9 cellular contexts compared by ENCODE assay signal in the genomic region with DNA sequence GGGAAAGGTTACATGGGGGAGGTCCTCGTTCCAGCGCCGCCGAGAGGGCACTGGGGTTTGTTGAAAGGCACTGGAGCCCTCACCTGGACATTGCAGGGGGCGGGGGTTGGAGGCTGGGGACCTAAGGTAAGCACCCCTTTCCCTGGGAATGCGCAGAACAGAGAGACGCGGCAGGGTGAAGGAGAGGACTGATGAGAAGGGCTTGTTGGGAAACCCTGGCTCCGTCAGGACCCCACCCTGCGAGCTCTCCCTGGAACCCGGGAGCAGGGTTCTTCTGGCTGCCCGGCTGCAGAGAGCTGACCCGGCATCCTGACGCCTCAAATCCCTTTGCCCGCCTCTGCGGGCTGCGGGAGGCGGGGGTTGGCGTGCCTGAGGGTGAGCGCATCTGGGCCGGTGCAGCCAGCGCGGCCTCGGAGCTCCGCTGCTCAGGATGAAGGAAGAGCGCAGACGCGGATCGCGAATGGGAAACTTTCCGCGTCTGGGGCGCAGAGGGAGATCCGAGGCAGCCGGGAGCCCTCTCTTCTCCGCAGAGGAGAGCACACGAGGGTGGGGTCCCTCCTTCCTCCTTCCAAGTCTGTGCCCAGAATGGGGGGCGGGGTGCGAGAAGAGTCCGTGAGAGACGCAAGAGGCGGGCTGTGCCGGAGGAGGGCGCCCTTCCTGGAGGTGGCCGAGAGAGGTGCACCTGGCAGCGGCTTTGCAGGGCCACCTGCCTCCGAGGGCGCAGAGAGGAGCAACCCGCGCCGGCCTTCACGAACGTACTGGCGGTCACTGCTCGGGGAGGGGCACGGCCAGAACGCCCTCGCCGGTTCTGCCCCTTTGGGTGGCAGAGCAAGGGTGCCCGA. TPM values are rescaled to one million over a fixed set of nuclear protein-coding genes. Genes with fewer than 3 reads are reported as not detected.
A peak's percentile ranks its signal among the peaks of the same experiment; 100 is the strongest.
DNase-seq lines count a peak whose midpoint lies in the region; ATAC-seq and TF ChIP-seq lines count a peak whose summit lies in the region.
"Had no signal": no experiment of that assay in that cellular context is flagged by ENCODE, and none has a peak within 500 bp of the region (broad histone marks: within the 10 kb centered on the region; RNA-seq: fewer than 3 reads in every experiment).

No MANE protein-coding gene starts in this region.

- 2% methylated on average over 22 of the region's 60 CpGs for WGBS in suprapubic skin

- DNase-seq in Right ventricle myocardium inferior (ENCODE audit: missing footprints) (peak; percentile 78), cardiac septum (ENCODE audit: low spot score) (no peak), anterior cingulate cortex (lab: John Stamatoyannopoulos, UW) (peak in 51 of 58 donors; percentile 16 to 73 (median 46)), kidney epithelial cell (ENCODE audit: low read depth) (no peak), suprapubic skin (ENCODE audit: low spot score in 2 of 2) (no peak), GOT3 (lab: John Stamatoyannopoulos, UW) (no peak), natural killer cell (no peak), CD14-positive monocyte (ENCODE audit: low spot score) (no peak)
- DNase-seq: naive B cell had no signal

- H3K9me3 ChIP-seq in suprapubic skin: no peaks in the 10 kb centered on the region

- no peak overlapping the region for H3K27ac ChIP-seq in suprapubic skin

- TF ChIP-seq POLR2A in suprapubic skin (IDR thresholded peaks at IDR 0.05): no peak

- H3K27me3 Mint-ChIP-seq in natural killer cell (ENCODE audit: low read depth in 2 of 2): peaks cover 45 to 54% of the 10 kb centered on the region in 2 donors
- peaks cover 70 to 77% (median 75%) of the 10 kb centered on the region in 3 donors for H3K27me3 Mint-ChIP-seq in CD14-positive monocyte (ENCODE audit: low read depth in 3 of 3)

- H3K9me3 Mint-ChIP-seq in natural killer cell (no peaks in the 10 kb centered on the region), CD14-positive monocyte (peaks cover 0 to 13% (median 9%) of the 10 kb centered on the region in 7 donors)

- ATAC-seq in Right ventricle myocardium inferior: peak; percentile 62
- no peak for ATAC-seq in natural killer cell

- no peaks in the 10 kb centered on the region for H3K36me3 Mint-ChIP-seq in natural killer cell
- H3K36me3 Mint-ChIP-seq in CD14-positive monocyte: no peaks in the 10 kb centered on the region

- H3K36me3 ChIP-seq in kidney epithelial cell (ENCODE audit: control insufficient read depth, insufficient read depth, low read length) (no peaks in the 10 kb centered on the region), suprapubic skin (no peaks in the 10 kb centered on the region)

- intact Hi-C loops in Right ventricle myocardium inferior (cut with DNase I) (no loop called here), cardiac septum (cut with DNase I) (loop anchor here (10.0 kb wide), 1 partner anchor 615 kb away; no protein-coding TSS in a partner anchor), natural killer cell (cut with micrococcal nuclease) (no loop called here), CD14-positive monocyte (cut with micrococcal nuclease) (loop anchor here in 1 of 2 donors (10.0 kb wide), 1 partner anchor 55 kb away; no protein-coding TSS in a partner anchor)

- H3K4me1 Mint-ChIP-seq in natural killer cell (peaks cover 5 to 24% of the 10 kb centered on the region in 2 donors), CD14-positive monocyte (peaks cover 10% of the 10 kb centered on the region)

- H3K4me3 ChIP-seq in kidney epithelial cell (ENCODE audit: low read depth, low read length) (no peak overlapping the region), suprapubic skin (peak overlapping the region; percentile 43)

- H3K4me3 Mint-ChIP-seq in natural killer cell (no peak overlapping the region), CD14-positive monocyte (peak overlapping the region in 1 of 2 donors; percentile 85)

- peak; percentile 31 for TF ChIP-seq CTCF in kidney epithelial cell (IDR thresholded peaks at IDR 0.05; ENCODE audit: insufficient read depth, low read length, poor library complexity, severe bottlenecking)
- TF ChIP-seq CTCF in suprapubic skin (IDR thresholded peaks at IDR 0.05): peak in 1 of 2 donors; percentile 18
- no peak for TF ChIP-seq CTCF in natural killer cell (IDR thresholded peaks at IDR 0.05)
- no peak for TF ChIP-seq CTCF in CD14-positive monocyte (IDR thresholded peaks at IDR 0.05)

- no peak for TF ChIP-seq EP300 in suprapubic skin (IDR thresholded peaks at IDR 0.05)

- peaks cover 75% of the 10 kb centered on the region for H3K27me3 ChIP-seq in kidney epithelial cell (ENCODE audit: control insufficient read depth, insufficient read depth, low read length)
- peaks cover 89% of the 10 kb centered on the region for H3K27me3 ChIP-seq in suprapubic skin

- peaks cover 42% of the 10 kb centered on the region for H3K4me1 ChIP-seq in suprapubic skin

- H3K27ac Mint-ChIP-seq in natural killer cell (no peak overlapping the region), CD14-positive monocyte (peak overlapping the region in 1 of 7 donors; percentile 57)
- H3K27ac Mint-ChIP-seq: naive B cell had no signal

RNA-seq across cellular contexts. Expression of a gene that starts 2.4 kb away (rescaled TPM):
- 1.6 TPM for total RNA-seq in Right ventricle myocardium inferior
- total RNA-seq in cardiac septum: 1.00 TPM
- total RNA-seq in kidney epithelial cell: not detected in 2 replicates
- total RNA-seq in suprapubic skin: 1 to 10 TPM in 3 of 4 donors, under 1 TPM in 1; 0.68 to 3.5 (median 1.3) TPM
- not detected for total RNA-seq in natural killer cell
- not detected for polyA plus RNA-seq in CD14-positive monocyte

Comparison
In these comparisons a context has a peak if more than half of its experiments do, and no peak if none do; other contexts are left out.
1. DNase-seq: peak in Right ventricle myocardium inferior (single experiment) and anterior cingulate cortex (51 of 58); none in cardiac septum (single experiment), kidney epithelial cell (single experiment), suprapubic skin (0 of 2), GOT3 (single experiment), natural killer cell (single experiment) and CD14-positive monocyte (single experiment).